Comparison of ENCODE assay signal across 12 cellular contexts in genomic region chr19:55085923-55086715, GRCh38. TPM values are rescaled to one million over a fixed set of nuclear protein-coding genes. Genes with fewer than 3 reads are reported as not detected.
DNase-seq lines count a peak whose midpoint lies in the region; ATAC-seq, FAIRE-seq and TF ChIP-seq lines count a peak whose summit lies in the region.
"Had no signal": no experiment of that assay in that cellular context is flagged by ENCODE, and none has a peak within 500 bp of the region (broad histone marks: within the 10 kb centered on the region; RNA-seq: fewer than 3 reads in every experiment).

No MANE protein-coding gene starts in this region.

- H3K27me3 Mint-ChIP-seq in chondrocyte (ENCODE audit: low read depth): peaks cover 24% of the 10 kb centered on the region

- no peak for ATAC-seq in right lobe of liver
- no peak for ATAC-seq in HepG2
- no peak for ATAC-seq in HG03135 (IDR thresholded peaks at IDR 0.05; ENCODE audit: unreplicated experiment)

- peak overlapping the region in 2 of 3 donors; percentile 33 to 39 for H3K4me3 ChIP-seq in right lobe of liver
- no peak overlapping the region for H3K4me3 ChIP-seq in HepG2 (replicated peaks in 1 of 3; ENCODE audit: insufficient read depth in 1 of 3, low read depth in 2 of 3, low read length in 3 of 3)
- peak overlapping the region; percentile 24 to 69 (median 41) for H3K4me3 ChIP-seq in esophagus squamous epithelium
- H3K4me3 ChIP-seq in neural cell (ENCODE audit: low read length): peak overlapping the region; percentile 90
- peak overlapping the region; percentile 47 to 73 for H3K4me3 ChIP-seq in vagina
- H3K4me3 ChIP-seq: GM12878 had no signal

- H3K27me3 ChIP-seq in right lobe of liver (peaks cover 0 to 8% of the 10 kb centered on the region in 2 donors), HepG2 (ENCODE audit: control insufficient read depth in 1 of 2, insufficient read depth in 2 of 2, low read length in 2 of 2) (no peaks in the 10 kb centered on the region), esophagus squamous epithelium (peaks cover 0 to 62% (median 20%) of the 10 kb centered on the region in 4 donors), neural cell (ENCODE audit: insufficient read depth, low read depth, low read length) (peaks cover 17% of the 10 kb centered on the region), vagina (peaks cover 10% of the 10 kb centered on the region)

- H3K27ac Mint-ChIP-seq in chondrocyte (ENCODE audit: unreplicated experiment): no peak overlapping the region
- H3K27ac Mint-ChIP-seq: CD4-positive, alpha-beta T cell had no signal

- H3K9ac ChIP-seq in HepG2 (ENCODE audit: insufficient read depth, low read depth, low read length) (no peak overlapping the region), neural cell (ENCODE audit: low read length) (peak overlapping the region; percentile 78)

- H3K79me2 ChIP-seq in HepG2 (ENCODE audit: insufficient read depth, low read length): no peaks in the 10 kb centered on the region
- peaks cover 3% of the 10 kb centered on the region for H3K79me2 ChIP-seq in neural cell (replicated peaks; ENCODE audit: insufficient read depth, low read length)

- FAIRE-seq in HepG2 (lab: Jason Lieb, UNC): no peak
- FAIRE-seq: GM12878 had no signal

- H3K4me1 ChIP-seq in right lobe of liver (peaks cover 0 to 15% (median 4%) of the 10 kb centered on the region in 4 donors), HepG2 (ENCODE audit: insufficient read depth, low read length) (peaks cover 5% of the 10 kb centered on the region; the same call in 1 of the 2 replicates), esophagus squamous epithelium (peaks cover 30 to 54% (median 33%) of the 10 kb centered on the region in 3 donors), vagina (peaks cover 41% of the 10 kb centered on the region)

- no peak overlapping the region for H3K27ac ChIP-seq in right lobe of liver
- H3K27ac ChIP-seq in HepG2 (ENCODE audit: extremely low read length, insufficient read depth, low read length): no peak overlapping the region
- H3K27ac ChIP-seq in esophagus squamous epithelium: peak overlapping the region; percentile 29 to 59 (median 52)
- H3K27ac ChIP-seq in neural cell (ENCODE audit: low read length): peak overlapping the region; percentile 74
- H3K27ac ChIP-seq in vagina: peak overlapping the region; percentile 22
- H3K27ac ChIP-seq: VCaP had no signal

- H3K4me2 ChIP-seq in HepG2 (ENCODE audit: low read depth, low read length): no peak overlapping the region
- H3K4me2 ChIP-seq in neural cell (ENCODE audit: low read length): peak overlapping the region; percentile 78

- H3K9me2 ChIP-seq in neural cell (ENCODE audit: insufficient read depth, low read length): no peaks in the 10 kb centered on the region

- BruUV-seq in HepG2 (replicated peaks; lab: Mats Ljungman, UMichigan): no TSS peak

- H4K20me1 ChIP-seq in HepG2 (ENCODE audit: insufficient read depth, low read length): peaks cover 6% of the 10 kb centered on the region; the same call in 1 of the 2 replicates
- H4K20me1 ChIP-seq in neural cell (ENCODE audit: insufficient read depth): no peaks in the 10 kb centered on the region

- TF ChIP-seq POLR2A in right lobe of liver (IDR thresholded peaks at IDR 0.05): no peak
- TF ChIP-seq POLR2A in HepG2 (IDR thresholded peaks at IDR 0.05; ENCODE audit: insufficient read depth in 1 of 2, low read depth in 2 of 2, low read length in 2 of 2): no peak
- TF ChIP-seq POLR2A in esophagus squamous epithelium (IDR thresholded peaks at IDR 0.05): no peak
- TF ChIP-seq POLR2A in vagina (IDR thresholded peaks at IDR 0.05): no peak

- H3K4me1 Mint-ChIP-seq in chondrocyte (ENCODE audit: low read depth): peaks cover 30% of the 10 kb centered on the region

- H3F3A ChIP-seq in neural cell (ENCODE audit: insufficient read depth, low read length, poor library complexity, severe bottlenecking): no peaks in the 10 kb centered on the region

- DNase-seq in right lobe of liver (no peak), HepG2 (ENCODE audit: low spot score) (no peak), esophagus squamous epithelium (lab: John Stamatoyannopoulos, UW) (no peak), vagina (ENCODE audit: extremely low spot score in 2 of 2) (no peak), T-helper 9 cell (no peak), chondrocyte (ENCODE audit: low spot score) (no peak)

- H3K9me3 ChIP-seq in right lobe of liver (no peaks in the 10 kb centered on the region), HepG2 (ENCODE audit: low read length) (no peaks in the 10 kb centered on the region), esophagus squamous epithelium (no peaks in the 10 kb centered on the region), neural cell (ENCODE audit: low read length) (no peaks in the 10 kb centered on the region), vagina (no peaks in the 10 kb centered on the region)

- TF ChIP-seq CTCF in right lobe of liver (IDR thresholded peaks at IDR 0.05) (no peak), HepG2 (CRISPR knock-in tag; IDR thresholded peaks at IDR 0.05) (no peak), esophagus squamous epithelium (IDR thresholded peaks at IDR 0.05) (no peak), neural cell (IDR thresholded peaks at IDR 0.05; ENCODE audit: poor library complexity, severe bottlenecking) (no peak), vagina (IDR thresholded peaks at IDR 0.05) (no peak), chondrocyte (IDR thresholded peaks at IDR 0.05) (no peak)

- 11% methylated on average over 12 of the region's 35 CpGs for WGBS in right lobe of liver (ENCODE audit: insufficient coverage, low coverage, low lambda C conversion rate, missing lambda C conversion rate)
- 88% methylated on average over 28 of the region's 35 CpGs for WGBS in HepG2 (ENCODE audit: low lambda C conversion rate)
- 45% methylated on average over 4 of the region's 35 CpGs; no CpG with 5 or more reads in 1 of the 2 donors for WGBS in esophagus squamous epithelium, 2 donors

- peaks cover 0 to 3% (median 0%) of the 10 kb centered on the region in 4 donors for H3K36me3 ChIP-seq in right lobe of liver
- no peaks in the 10 kb centered on the region for H3K36me3 ChIP-seq in HepG2 (replicated peaks in 1 of 2; ENCODE audit: control insufficient read depth in 1 of 2, insufficient read depth in 2 of 2, low read length in 2 of 2)
- peaks cover 0 to 27% (median 0%) of the 10 kb centered on the region in 3 donors for H3K36me3 ChIP-seq in esophagus squamous epithelium
- no peaks in the 10 kb centered on the region for H3K36me3 ChIP-seq in neural cell (ENCODE audit: insufficient read depth, low read length)
- peaks cover 3 to 14% of the 10 kb centered on the region in 2 donors for H3K36me3 ChIP-seq in vagina

- TF ChIP-seq RAD21 in HepG2 (CRISPR knock-in tag; IDR thresholded peaks at IDR 0.05) (no peak), neural cell (conservative IDR thresholded peaks at IDR 0.05) (no peak)

- H3K36me3 Mint-ChIP-seq in chondrocyte (ENCODE audit: low read depth): peaks cover 8% of the 10 kb centered on the region

- H2AFZ ChIP-seq in HepG2 (ENCODE audit: low read length) (no peak overlapping the region), neural cell (ENCODE audit: low read depth, low read length) (no peak overlapping the region)

- H3K9me3 Mint-ChIP-seq in chondrocyte (ENCODE audit: low read depth): no peaks in the 10 kb centered on the region
- H3K9me3 Mint-ChIP-seq: CD4-positive, alpha-beta T cell had no signal

- in situ Hi-C loops in HepG2 (cut with HindIII; ENCODE audit: extremely low pct_ligation_motif_present, low pct_unique_long_range_greater_than_20kb): loop anchor here (5.0 kb wide), 1 partner anchor 36 kb away; no protein-coding TSS in a partner anchor

- H3K4me3 Mint-ChIP-seq in chondrocyte (ENCODE audit: unreplicated experiment): no peak overlapping the region

- intact Hi-C loops in right lobe of liver (cut with DNase I) (no loop called here), HepG2 (cut with micrococcal nuclease; ENCODE audit: unreplicated experiment) (no loop called here), esophagus squamous epithelium (cut with DNase I) (no loop called here), vagina (cut with DNase I) (no loop called here)

- CTCF ChIA-PET in HepG2 (lab: Yijun Ruan, JAX; ENCODE audit: low intra/inter-chr PET ratio, low total read pairs): no interaction called here

- POLR2A ChIA-PET in HepG2 (lab: Yijun Ruan, JAX): no interaction called here

- TF ChIP-seq EP300 in HepG2 (IDR thresholded peaks at IDR 0.05; ENCODE audit: low read depth in 2 of 2, low read length in 2 of 2) (no peak), HepG2 (CRISPR knock-in tag; IDR thresholded peaks at IDR 0.05; ENCODE audit: borderline replicate concordance) (no peak), neural cell (conservative IDR thresholded peaks at IDR 0.05; ENCODE audit: poor library complexity, severe bottlenecking) (no peak)

RNA-seq across cellular contexts. Expression of gene EPS8L1, which starts 10.4 kb away (rescaled TPM):
- total RNA-seq in right lobe of liver: 1 to 10 TPM in 4 of 6 experiments, under 1 TPM in 2; 0.49 to 2.4 (median 1.2) TPM
- 2.3 and 3.0 TPM in 2 replicates for total RNA-seq in HepG2 (2016; rRNA removed; fragmentation: Illumina TruSeq; extraction: Trizol)
- total RNA-seq in HepG2 (2016; cell fraction: cytosol; rRNA removed; fragmentation: Illumina TruSeq; extraction: Trizol; ENCODE audit: low read depth): 0.79 and 0.91 TPM in 2 replicates
- total RNA-seq in HepG2 (2016; cell fraction: insoluble cytoplasmic fraction; rRNA removed; fragmentation: Illumina TruSeq; extraction: Trizol): 1.4 and 2.2 TPM in 2 replicates
- 2.6 and 2.9 TPM in 2 replicates for total RNA-seq in HepG2 (2016; cell fraction: membrane; rRNA removed; fragmentation: Illumina TruSeq; extraction: Trizol)
- 0.84 and 1.3 TPM in 2 replicates for total RNA-seq in HepG2 (2016; cell fraction: nucleus; rRNA removed; fragmentation: Illumina TruSeq; extraction: Trizol)
- polyA plus RNA-seq in HepG2 (2011; rRNA removed): 6.3 and 6.6 TPM in 2 replicates
- polyA plus RNA-seq in HepG2 (2011; cell fraction: cytosol; rRNA removed): 3.0 and 4.2 TPM in 2 replicates
- 27.8 and 31.9 TPM in 2 replicates for polyA plus RNA-seq in HepG2 (2011; cell fraction: nucleus; rRNA removed)
- 5.0 and 6.5 TPM in 2 replicates for polyA plus RNA-seq in HepG2 (2012)
- polyA plus RNA-seq in HepG2 (2016; cell fraction: cytosol; fragmentation: Illumina TruSeq; extraction: Trizol; ENCODE audit: low read depth): 1.6 and 1.7 TPM in 2 replicates
- polyA plus RNA-seq in HepG2 (2016; cell fraction: insoluble cytoplasmic fraction; fragmentation: Illumina TruSeq; extraction: Trizol; ENCODE audit: low read depth): 1.4 and 2.0 TPM in 2 replicates
- 2.0 TPM in 2 replicates for polyA plus RNA-seq in HepG2 (2016; cell fraction: membrane; fragmentation: Illumina TruSeq; extraction: Trizol; ENCODE audit: low read depth)
- 6.3 and 7.4 TPM in 2 replicates for polyA plus RNA-seq in HepG2 (2016; cell fraction: nucleus; fragmentation: Illumina TruSeq; extraction: Trizol; ENCODE audit: insufficient read depth, low read depth)
- polyA minus RNA-seq in HepG2 (2011; rRNA and poly(A)+ RNA removed; ENCODE audit: low replicate concordance): 4.0 and 6.3 TPM in 2 replicates
- polyA minus RNA-seq in HepG2 (2011; cell fraction: cytosol; rRNA and poly(A)+ RNA removed): 0.88 and 1.4 TPM in 2 replicates
- polyA minus RNA-seq in HepG2 (2011; cell fraction: nucleus; rRNA and poly(A)+ RNA removed): 3.4 and 3.7 TPM in 2 replicates
- total RNA-seq in esophagus squamous epithelium: 100 to 1,000 TPM; 151 to 341 (median 286) TPM
- 25.5 and 28.0 TPM in 2 replicates for polyA plus RNA-seq in neural cell
- 3.2 and 7.8 TPM in 2 replicates for polyA minus RNA-seq in neural cell
- 180 TPM for total RNA-seq in vagina
- total RNA-seq in chondrocyte: 4.1 to 7.9 TPM (median 6.8 TPM) in 3 replicates

RNA-seq across cellular contexts. Expression of gene RDH13, which starts 23.2 kb away (rescaled TPM):
- total RNA-seq in right lobe of liver (10 to 100 TPM in 4 of 6 experiments, 1 to 10 TPM in 2; 7.7 to 16.8 (median 12.1) TPM), HepG2 (2016; rRNA removed; fragmentation: Illumina TruSeq; extraction: Trizol) (19.1 and 21.5 TPM in 2 replicates), esophagus squamous epithelium (10 to 100 TPM; 32.2 to 68.0 (median 41.4) TPM), vagina (37.3 TPM), chondrocyte (9.7 to 13.7 TPM (median 11.1 TPM) in 3 replicates)
- 7.5 and 7.8 TPM in 2 replicates for total RNA-seq in HepG2 (2016; cell fraction: cytosol; rRNA removed; fragmentation: Illumina TruSeq; extraction: Trizol; ENCODE audit: low read depth)
- 15.8 and 21.1 TPM in 2 replicates for total RNA-seq in HepG2 (2016; cell fraction: insoluble cytoplasmic fraction; rRNA removed; fragmentation: Illumina TruSeq; extraction: Trizol)
- total RNA-seq in HepG2 (2016; cell fraction: membrane; rRNA removed; fragmentation: Illumina TruSeq; extraction: Trizol): 11.8 and 12.8 TPM in 2 replicates
- total RNA-seq in HepG2 (2016; cell fraction: nucleus; rRNA removed; fragmentation: Illumina TruSeq; extraction: Trizol): 17.4 and 22.3 TPM in 2 replicates
- polyA plus RNA-seq in HepG2 (2011; rRNA removed) (13.4 and 16.6 TPM in 2 replicates), neural cell (9.8 and 14.2 TPM in 2 replicates)
- polyA plus RNA-seq in HepG2 (2011; cell fraction: cytosol; rRNA removed): 9.7 and 11.4 TPM in 2 replicates
- polyA plus RNA-seq in HepG2 (2011; cell fraction: nucleus; rRNA removed): 30.1 and 32.4 TPM in 2 replicates
- 11.5 and 13.1 TPM in 2 replicates for polyA plus RNA-seq in HepG2 (2012)
- polyA plus RNA-seq in HepG2 (2016; cell fraction: cytosol; fragmentation: Illumina TruSeq; extraction: Trizol; ENCODE audit: low read depth): 4.2 and 4.4 TPM in 2 replicates
- polyA plus RNA-seq in HepG2 (2016; cell fraction: insoluble cytoplasmic fraction; fragmentation: Illumina TruSeq; extraction: Trizol; ENCODE audit: low read depth): 14.5 and 16.2 TPM in 2 replicates
- polyA plus RNA-seq in HepG2 (2016; cell fraction: membrane; fragmentation: Illumina TruSeq; extraction: Trizol; ENCODE audit: low read depth): 5.8 and 6.5 TPM in 2 replicates
- polyA plus RNA-seq in HepG2 (2016; cell fraction: nucleus; fragmentation: Illumina TruSeq; extraction: Trizol; ENCODE audit: insufficient read depth, low read depth): 30.4 and 34.3 TPM in 2 replicates
- polyA minus RNA-seq in HepG2 (2011; rRNA and poly(A)+ RNA removed; ENCODE audit: low replicate concordance): 35.2 and 54.3 TPM in 2 replicates
- polyA minus RNA-seq in HepG2 (2011; cell fraction: cytosol; rRNA and poly(A)+ RNA removed): 8.1 and 16.8 TPM in 2 replicates
- 29.1 and 32.1 TPM in 2 replicates for polyA minus RNA-seq in HepG2 (2011; cell fraction: nucleus; rRNA and poly(A)+ RNA removed)
- 20.0 and 21.1 TPM in 2 replicates for polyA minus RNA-seq in neural cell

RNA-seq across cellular contexts. Expression of gene PPP1R12C, which starts 31.3 kb away (rescaled TPM):
- 10 to 100 TPM; 35.6 to 48.1 (median 41.7) TPM for total RNA-seq in right lobe of liver
- 13.0 and 29.7 TPM in 2 replicates for total RNA-seq in HepG2 (2016; rRNA removed; fragmentation: Illumina TruSeq; extraction: Trizol)
- total RNA-seq in HepG2 (2016; cell fraction: cytosol; rRNA removed; fragmentation: Illumina TruSeq; extraction: Trizol; ENCODE audit: low read depth): 8.7 and 9.6 TPM in 2 replicates
- total RNA-seq in HepG2 (2016; cell fraction: insoluble cytoplasmic fraction; rRNA removed; fragmentation: Illumina TruSeq; extraction: Trizol): 10.7 and 30.4 TPM in 2 replicates
- total RNA-seq in HepG2 (2016; cell fraction: membrane; rRNA removed; fragmentation: Illumina TruSeq; extraction: Trizol): 16.0 and 19.8 TPM in 2 replicates
- 33.8 and 39.8 TPM in 2 replicates for total RNA-seq in HepG2 (2016; cell fraction: nucleus; rRNA removed; fragmentation: Illumina TruSeq; extraction: Trizol)
- 30.3 and 40.4 TPM in 2 replicates for polyA plus RNA-seq in HepG2 (2011; rRNA removed)
- polyA plus RNA-seq in HepG2 (2011; cell fraction: cytosol; rRNA removed): 13.1 and 19.7 TPM in 2 replicates
- 234 and 309 TPM in 2 replicates for polyA plus RNA-seq in HepG2 (2011; cell fraction: nucleus; rRNA removed)
- 30.8 and 39.8 TPM in 2 replicates for polyA plus RNA-seq in HepG2 (2012)
- polyA plus RNA-seq in HepG2 (2016; cell fraction: cytosol; fragmentation: Illumina TruSeq; extraction: Trizol; ENCODE audit: low read depth): 16.9 and 17.6 TPM in 2 replicates
- polyA plus RNA-seq in HepG2 (2016; cell fraction: insoluble cytoplasmic fraction; fragmentation: Illumina TruSeq; extraction: Trizol; ENCODE audit: low read depth): 21.3 and 29.2 TPM in 2 replicates
- 27.6 and 31.9 TPM in 2 replicates for polyA plus RNA-seq in HepG2 (2016; cell fraction: membrane; fragmentation: Illumina TruSeq; extraction: Trizol; ENCODE audit: low read depth)
- 194 and 196 TPM in 2 replicates for polyA plus RNA-seq in HepG2 (2016; cell fraction: nucleus; fragmentation: Illumina TruSeq; extraction: Trizol; ENCODE audit: insufficient read depth, low read depth)
- 20.6 and 25.3 TPM in 2 replicates for polyA minus RNA-seq in HepG2 (2011; rRNA and poly(A)+ RNA removed; ENCODE audit: low replicate concordance)
- polyA minus RNA-seq in HepG2 (2011; cell fraction: cytosol; rRNA and poly(A)+ RNA removed): 6.3 and 6.7 TPM in 2 replicates
- polyA minus RNA-seq in HepG2 (2011; cell fraction: nucleus; rRNA and poly(A)+ RNA removed): 22.7 and 26.5 TPM in 2 replicates
- 10 to 100 TPM; 35.1 to 89.1 (median 43.7) TPM for total RNA-seq in esophagus squamous epithelium
- polyA plus RNA-seq in neural cell: 109 and 137 TPM in 2 replicates
- polyA minus RNA-seq in neural cell: 35.5 and 35.8 TPM in 2 replicates
- total RNA-seq in vagina: 108 TPM
- total RNA-seq in chondrocyte: 86.1 to 111 TPM (median 103 TPM) in 3 replicates

RNA-seq across cellular contexts. Expression of gene GP6, which starts 48.1 kb away (rescaled TPM):
- total RNA-seq in right lobe of liver (under 1 TPM in 2 of 6 experiments, not detected in 4; 0.33 to 0.42 TPM), HepG2 (2016; rRNA removed; fragmentation: Illumina TruSeq; extraction: Trizol) (not detected in 2 replicates), esophagus squamous epithelium (not detected), vagina (0.49 TPM), chondrocyte (0.51 TPM in 1 of 3 replicates, not detected in the others)
- not detected in 2 replicates for total RNA-seq in HepG2 (2016; cell fraction: cytosol; rRNA removed; fragmentation: Illumina TruSeq; extraction: Trizol; ENCODE audit: low read depth)
- total RNA-seq in HepG2 (2016; cell fraction: insoluble cytoplasmic fraction; rRNA removed; fragmentation: Illumina TruSeq; extraction: Trizol): not detected in 2 replicates
- total RNA-seq in HepG2 (2016; cell fraction: membrane; rRNA removed; fragmentation: Illumina TruSeq; extraction: Trizol): not detected in 2 replicates
- not detected in 2 replicates for total RNA-seq in HepG2 (2016; cell fraction: nucleus; rRNA removed; fragmentation: Illumina TruSeq; extraction: Trizol)
- polyA plus RNA-seq in HepG2 (2011; rRNA removed) (0.05 and 0.08 TPM in 2 replicates), neural cell (0.31 TPM in 1 of 2 replicates, not detected in the other)
- 0.03 TPM in 1 of 2 replicates, not detected in the other for polyA plus RNA-seq in HepG2 (2011; cell fraction: cytosol; rRNA removed)
- polyA plus RNA-seq in HepG2 (2011; cell fraction: nucleus; rRNA removed): 0.05 TPM in 1 of 2 replicates, not detected in the other
- 0.13 TPM in 1 of 2 replicates, not detected in the other for polyA plus RNA-seq in HepG2 (2012)
- not detected in 2 replicates for polyA plus RNA-seq in HepG2 (2016; cell fraction: cytosol; fragmentation: Illumina TruSeq; extraction: Trizol; ENCODE audit: low read depth)
- polyA plus RNA-seq in HepG2 (2016; cell fraction: insoluble cytoplasmic fraction; fragmentation: Illumina TruSeq; extraction: Trizol; ENCODE audit: low read depth): not detected in 2 replicates
- not detected in 2 replicates for polyA plus RNA-seq in HepG2 (2016; cell fraction: membrane; fragmentation: Illumina TruSeq; extraction: Trizol; ENCODE audit: low read depth)
- polyA plus RNA-seq in HepG2 (2016; cell fraction: nucleus; fragmentation: Illumina TruSeq; extraction: Trizol; ENCODE audit: insufficient read depth, low read depth): not detected in 2 replicates
- 0.30 and 0.75 TPM in 2 replicates for polyA minus RNA-seq in HepG2 (2011; rRNA and poly(A)+ RNA removed; ENCODE audit: low replicate concordance)
- polyA minus RNA-seq in HepG2 (2011; cell fraction: cytosol; rRNA and poly(A)+ RNA removed): not detected in 2 replicates
- not detected in 2 replicates for polyA minus RNA-seq in HepG2 (2011; cell fraction: nucleus; rRNA and poly(A)+ RNA removed)
- polyA minus RNA-seq in neural cell: not detected in 2 replicates
- total RNA-seq: glomerular endothelial cell, GM12878 had no signal
- polyA plus RNA-seq: GM12878 had no signal

Comparison
In these comparisons a context has a peak if more than half of its experiments do, and no peak if none do; other contexts are left out.
1. H3K4me3 ChIP-seq: peak in right lobe of liver (2 of 3), esophagus squamous epithelium (4 of 4), neural cell (single experiment) and vagina (2 of 2); none in HepG2 (0 of 3).
2. H3K27ac ChIP-seq: peak in esophagus squamous epithelium (4 of 4), neural cell (single experiment) and vagina (single experiment); none in right lobe of liver (0 of 3) and HepG2 (single experiment).
3. RNA of gene EPS8L1, which starts 10.4 kb away (total RNA-seq): 151 to 341 TPM in esophagus squamous epithelium and 180 TPM in vagina (single experiment); 4.1 to 7.9 TPM in chondrocyte, 0.79 to 3.0 TPM in HepG2 and 0.49 to 2.4 TPM in right lobe of liver; every median in the first group is over 10 times any median in the second.